Comparison of ENCODE assay signal across 8 cellular contexts in genomic region chr14:68547305-68548193, GRCh38.
DNase-seq lines count a peak whose midpoint lies in the region; ATAC-seq and TF ChIP-seq lines count a peak whose summit lies in the region.

No MANE protein-coding gene starts in this region.

- H3K9me3 ChIP-seq in fibroblast of lung (ENCODE audit: control insufficient read depth, insufficient read depth, low read depth, low read length) (no peaks in the 10 kb centered on the region), osteoblast (ENCODE audit: low read depth, low read length) (no peaks in the 10 kb centered on the region)

- H3K4me3 ChIP-seq in fibroblast of lung (replicated peaks in 1 of 4; ENCODE audit: control extremely low read depth in 1 of 4, insufficient read depth in 1 of 4, low read depth in 3 of 4, low read length in 4 of 4), result no peak overlapping the region
- H3K4me3 ChIP-seq in osteoblast (ENCODE audit: insufficient read depth, low read length), result peak overlapping the region; percentile 17

- H3K79me2 ChIP-seq in fibroblast of lung (ENCODE audit: control insufficient read depth, insufficient read depth, low read length) (no peaks in the 10 kb centered on the region), osteoblast (ENCODE audit: insufficient read depth, low read length) (no peaks in the 10 kb centered on the region)

- CTCF ChIA-PET in RWPE1 (lab: Yijun Ruan, JAX), result interaction anchor here (0.7 kb wide), 1 partner anchor 86 kb away, joined by 4 read pairs; no protein-coding TSS in a partner anchor

- no peaks in the 10 kb centered on the region for H3K27me3 Mint-ChIP-seq in activated T-helper 17 cell treated with anti-CD3 and anti-CD28 coated beads, Interleukin-2, amount 50 U/mL, for 72 hours

- H3K36me3 Mint-ChIP-seq in activated T-helper 17 cell treated with anti-CD3 and anti-CD28 coated beads, Interleukin-2, amount 50 U/mL, for 72 hours (ENCODE audit: low read depth), result no peaks in the 10 kb centered on the region

- no peak overlapping the region for H3K4me3 Mint-ChIP-seq in activated T-helper 17 cell treated with anti-CD3 and anti-CD28 coated beads, Interleukin-2, amount 50 U/mL, for 72 hours

- H3K9me3 Mint-ChIP-seq in activated T-helper 17 cell treated with anti-CD3 and anti-CD28 coated beads, Interleukin-2, amount 50 U/mL, for 72 hours, result no peaks in the 10 kb centered on the region

- no peaks in the 10 kb centered on the region for H3K4me1 Mint-ChIP-seq in activated T-helper 17 cell treated with anti-CD3 and anti-CD28 coated beads, Interleukin-2, amount 50 U/mL, for 72 hours

- DNase-seq in AG09319 (ENCODE audit: extremely low read depth, low read depth), result peak; percentile 34
- DNase-seq in RWPE1 (ENCODE audit: low spot score), result peak; percentile 88
- peak; percentile 90 to 94 for DNase-seq in fibroblast of lung (ENCODE audit: low read depth in 2 of 2)
- DNase-seq in osteoblast (ENCODE audit: insufficient read length, low spot score, missing footprints), result no peak
- DNase-seq in activated T-cell treated with anti-CD3 and anti-CD28 coated beads, Interleukin-2, amount 50 U/mL, for 1 hour, result no peak
- DNase-seq in KBM-7, result no peak
- DNase-seq in NCI-H1436 (lab: John Stamatoyannopoulos, UW), result no peak

- POLR2A ChIA-PET in RWPE1 (lab: Yijun Ruan, JAX; ENCODE audit: low non-redundant PET), result no interaction called here

- H3K27me3 ChIP-seq in fibroblast of lung (ENCODE audit: control insufficient read depth, insufficient read depth, low read length), result no peaks in the 10 kb centered on the region
- H3K27me3 ChIP-seq in osteoblast (ENCODE audit: insufficient read depth, low read length), result no peaks in the 10 kb centered on the region

- H3K4me1 ChIP-seq in fibroblast of lung (ENCODE audit: control insufficient read depth, extremely low read depth, insufficient read depth, low read length) (peaks cover 45% of the 10 kb centered on the region), osteoblast (ENCODE audit: insufficient read depth, low read length) (peaks cover 51% of the 10 kb centered on the region)

- H4K20me1 ChIP-seq in fibroblast of lung (ENCODE audit: control insufficient read depth, extremely low read depth, insufficient read depth, low read length) (no peaks in the 10 kb centered on the region), osteoblast (ENCODE audit: insufficient read depth, low read length) (no peaks in the 10 kb centered on the region)

- H3K27ac ChIP-seq in RWPE1 (peak overlapping the region; percentile 99), fibroblast of lung (ENCODE audit: insufficient read depth, low read length) (peak overlapping the region; percentile 100), osteoblast (ENCODE audit: low read depth, low read length) (peak overlapping the region; percentile 99)

- peak overlapping the region; percentile 70 for H3K9ac ChIP-seq in fibroblast of lung (ENCODE audit: insufficient read depth, low read length)

- H3K36me3 ChIP-seq in fibroblast of lung (ENCODE audit: control insufficient read depth, insufficient read depth, low read length), result no peaks in the 10 kb centered on the region
- no peaks in the 10 kb centered on the region for H3K36me3 ChIP-seq in osteoblast (ENCODE audit: insufficient read depth, low read length)

- TF ChIP-seq CTCF in AG09319 (IDR thresholded peaks at IDR 0.05; ENCODE audit: low read depth, low read length) (no peak), RWPE1 (conservative IDR thresholded peaks at IDR 0.05; ENCODE audit: low read depth) (no peak), fibroblast of lung (conservative IDR thresholded peaks at IDR 0.05 in 1 of 2, IDR thresholded peaks at IDR 0.05 in 1 of 2; ENCODE audit: low read depth in 1 of 2, low read length in 2 of 2) (peak in 1 of 2 donors; percentile 8), osteoblast (IDR thresholded peaks at IDR 0.05; ENCODE audit: extremely low read depth, low read depth, low read length) (no peak)

- ATAC-seq in activated T-helper 17 cell treated with anti-CD3 and anti-CD28 coated beads, Interleukin-2, amount 50 U/mL, for 72 hours (replicated peaks), result no peak

- in situ Hi-C loops in KBM-7 (cut with MboI; ENCODE audit: low pct_unique_long_range_greater_than_20kb, low sequenced_read_pairs), result no loop called here

- H2AFZ ChIP-seq in fibroblast of lung (ENCODE audit: low read length) (no peak overlapping the region), osteoblast (ENCODE audit: low read length) (peak overlapping the region; percentile 38)

- H3K4me2 ChIP-seq in fibroblast of lung (ENCODE audit: extremely low read depth, insufficient read depth, low read length), result peak overlapping the region; percentile 76
- peak overlapping the region; percentile 49 for H3K4me2 ChIP-seq in osteoblast (ENCODE audit: insufficient read depth, low read length)

- H3K27ac Mint-ChIP-seq in activated T-helper 17 cell treated with anti-CD3 and anti-CD28 coated beads, Interleukin-2, amount 50 U/mL, for 72 hours, result no peak overlapping the region

Comparison
In these comparisons a context has a peak if more than half of its experiments do, and no peak if none do; other contexts are left out.
1. DNase-seq: peak in AG09319 (single experiment), RWPE1 (single experiment) and fibroblast of lung (2 of 2); none in osteoblast (single experiment), activated T-cell treated with anti-CD3 and anti-CD28 coated beads, Interleukin-2, amount 50 U/mL, for 1 hour (single experiment), KBM-7 (single experiment) and NCI-H1436 (single experiment).
2. Peak in every context shown above with its lines, with median percentiles within 50 percentile points of each other: H3K27ac ChIP-seq.